Comparison of ENCODE assay signal across 9 cellular contexts in genomic region chr3:152403632-152404066, GRCh38.
DNase-seq lines count a peak whose midpoint lies in the region; ATAC-seq and TF ChIP-seq lines count a peak whose summit lies in the region.
"Had no signal": no experiment of that assay in that cellular context is flagged by ENCODE, and none has a peak within 500 bp of the region (broad histone marks: within the 10 kb centered on the region; RNA-seq: fewer than 3 reads in every experiment).

No MANE protein-coding gene starts in this region.

- H3K36me3 ChIP-seq in osteoblast (ENCODE audit: insufficient read depth, low read length), result no peaks in the 10 kb centered on the region

- no peak overlapping the region for H3K4me3 ChIP-seq in osteoblast (ENCODE audit: insufficient read depth, low read length)

- intact Hi-C loops in Calu3 (cut with micrococcal nuclease; ENCODE audit: unreplicated experiment) (no loop called here), activated B cell treated with CpG ODN at 0.5 μM for 24 hours (cut with micrococcal nuclease) (no loop called here), Right ventricle myocardium superior (cut with DNase I) (no loop called here)

- H2AFZ ChIP-seq in osteoblast (ENCODE audit: low read length), result no peak overlapping the region

- H3K4me1 Mint-ChIP-seq in Calu3 (ENCODE audit: low read depth, unreplicated experiment) (peaks cover 55% of the 10 kb centered on the region), activated B cell treated with CpG ODN at 0.5 μM for 24 hours (peaks cover 79% of the 10 kb centered on the region)

- POLR2A ChIA-PET in activated B cell treated with CpG ODN at 0.5 μM for 24 hours (lab: Charles Lee), result interaction anchor here (0.7 kb wide), 1 partner anchor 112 kb away, joined by 3 read pairs; no protein-coding TSS in a partner anchor

- peaks cover 53% of the 10 kb centered on the region for H4K20me1 ChIP-seq in osteoblast (ENCODE audit: insufficient read depth, low read length)

- H3K36me3 Mint-ChIP-seq in Calu3 (ENCODE audit: insufficient read depth, unreplicated experiment) (no peaks in the 10 kb centered on the region), activated B cell treated with CpG ODN at 0.5 μM for 24 hours (ENCODE audit: low read depth) (peaks cover 54% of the 10 kb centered on the region)

- BruUV-seq in Calu3 (replicated peaks; lab: Mats Ljungman, UMichigan), result no TSS peak

- H3K27ac Mint-ChIP-seq in Calu3 (ENCODE audit: unreplicated experiment), result peak overlapping the region; percentile 3
- peak overlapping the region; percentile 38 for H3K27ac Mint-ChIP-seq in activated B cell treated with CpG ODN at 0.5 μM for 24 hours

- no peaks in the 10 kb centered on the region for H3K27me3 Mint-ChIP-seq in Calu3 (ENCODE audit: unreplicated experiment)
- no peaks in the 10 kb centered on the region for H3K27me3 Mint-ChIP-seq in activated B cell treated with CpG ODN at 0.5 μM for 24 hours

- no peak for TF ChIP-seq CTCF in Calu3 (IDR thresholded peaks at IDR 0.05; ENCODE audit: unreplicated experiment)
- no peak for TF ChIP-seq CTCF in activated B cell treated with CpG ODN at 0.5 μM for 24 hours (IDR thresholded peaks at IDR 0.05)
- no peak for TF ChIP-seq CTCF in osteoblast (IDR thresholded peaks at IDR 0.05; ENCODE audit: extremely low read depth, low read depth, low read length)

- CTCF ChIA-PET in Calu3 (lab: Charles Lee) (interaction anchor here (0.6 to 0.9 kb wide), 4 partner anchors 15 to 735 kb away, joined by 3 read pairs; no protein-coding TSS in a partner anchor), activated B cell treated with CpG ODN at 0.5 μM for 24 hours (lab: Charles Lee) (no interaction called here)

- H3K9me3 ChIP-seq in osteoblast (ENCODE audit: low read depth, low read length), result no peaks in the 10 kb centered on the region

- H3K27me3 ChIP-seq in osteoblast (ENCODE audit: insufficient read depth, low read length), result no peaks in the 10 kb centered on the region

- no peak overlapping the region for H3K4me2 ChIP-seq in osteoblast (ENCODE audit: insufficient read depth, low read length)

- H3K27ac ChIP-seq in osteoblast (ENCODE audit: low read depth, low read length), result peak overlapping the region; percentile 41

- no peak for DNase-seq in Calu3
- DNase-seq in activated B cell treated with CpG ODN at 0.5 μM for 24 hours, result no peak
- peak; percentile 67 for DNase-seq in Right ventricle myocardium superior
- DNase-seq in osteoblast (ENCODE audit: insufficient read length, low spot score, missing footprints), result no peak
- no peak for DNase-seq in COLO668 (lab: John Stamatoyannopoulos, UW; ENCODE audit: unreplicated experiment)
- DNase-seq in NCI-H345 treated with DMSO at 0.1 percent for 48 hours (lab: John Stamatoyannopoulos, UW; ENCODE audit: unreplicated experiment), result no peak
- DNase-seq: dermis blood vessel endothelial cell had no signal

- ATAC-seq in activated B cell treated with CpG ODN at 0.5 μM for 24 hours (ENCODE audit: low read depth), result no peak
- ATAC-seq in Right ventricle myocardium superior (ENCODE audit: poor library complexity), result peak; percentile 84
- no peak for ATAC-seq in GM18861 (IDR thresholded peaks at IDR 0.05; ENCODE audit: unreplicated experiment)
- ATAC-seq in GM18519 (IDR thresholded peaks at IDR 0.05; ENCODE audit: low FRiP score, unreplicated experiment), result no peak

- H3K9me3 Mint-ChIP-seq in Calu3 (ENCODE audit: low read depth, unreplicated experiment) (no peaks in the 10 kb centered on the region), activated B cell treated with CpG ODN at 0.5 μM for 24 hours (no peaks in the 10 kb centered on the region)

- H3K4me3 Mint-ChIP-seq in Calu3 (ENCODE audit: low read depth, unreplicated experiment), result no peak overlapping the region
- no peak overlapping the region for H3K4me3 Mint-ChIP-seq in activated B cell treated with CpG ODN at 0.5 μM for 24 hours

- peaks cover 91% of the 10 kb centered on the region for H3K79me2 ChIP-seq in osteoblast (ENCODE audit: insufficient read depth, low read length)

- H3K4me1 ChIP-seq in osteoblast (ENCODE audit: insufficient read depth, low read length), result peaks cover 68% of the 10 kb centered on the region
